ENCODE assay signal across 1 cellular context in genomic region chr2:231961349-231962166, GRCh38.
A peak's percentile ranks its signal among the peaks of the same experiment; 100 is the strongest.
TF ChIP-seq lines count a peak whose summit lies in the region.

A gene with protein sequence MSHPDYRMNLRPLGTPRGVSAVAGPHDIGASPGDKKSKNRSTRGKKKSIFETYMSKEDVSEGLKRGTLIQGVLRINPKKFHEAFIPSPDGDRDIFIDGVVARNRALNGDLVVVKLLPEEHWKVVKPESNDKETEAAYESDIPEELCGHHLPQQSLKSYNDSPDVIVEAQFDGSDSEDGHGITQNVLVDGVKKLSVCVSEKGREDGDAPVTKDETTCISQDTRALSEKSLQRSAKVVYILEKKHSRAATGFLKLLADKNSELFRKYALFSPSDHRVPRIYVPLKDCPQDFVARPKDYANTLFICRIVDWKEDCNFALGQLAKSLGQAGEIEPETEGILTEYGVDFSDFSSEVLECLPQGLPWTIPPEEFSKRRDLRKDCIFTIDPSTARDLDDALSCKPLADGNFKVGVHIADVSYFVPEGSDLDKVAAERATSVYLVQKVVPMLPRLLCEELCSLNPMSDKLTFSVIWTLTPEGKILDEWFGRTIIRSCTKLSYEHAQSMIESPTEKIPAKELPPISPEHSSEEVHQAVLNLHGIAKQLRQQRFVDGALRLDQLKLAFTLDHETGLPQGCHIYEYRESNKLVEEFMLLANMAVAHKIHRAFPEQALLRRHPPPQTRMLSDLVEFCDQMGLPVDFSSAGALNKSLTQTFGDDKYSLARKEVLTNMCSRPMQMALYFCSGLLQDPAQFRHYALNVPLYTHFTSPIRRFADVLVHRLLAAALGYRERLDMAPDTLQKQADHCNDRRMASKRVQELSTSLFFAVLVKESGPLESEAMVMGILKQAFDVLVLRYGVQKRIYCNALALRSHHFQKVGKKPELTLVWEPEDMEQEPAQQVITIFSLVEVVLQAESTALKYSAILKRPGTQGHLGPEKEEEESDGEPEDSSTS (plus strand): TSS chr2:231961713. CDS start chr2:232014928, 53,215 bp downstream.

TF ChIP-seq in K562, 482 proteins besides CTCF, POLR2A, EP300 and RAD21 (continued from another document and continues in another):
- TF ChIP-seq, protein P1, sequence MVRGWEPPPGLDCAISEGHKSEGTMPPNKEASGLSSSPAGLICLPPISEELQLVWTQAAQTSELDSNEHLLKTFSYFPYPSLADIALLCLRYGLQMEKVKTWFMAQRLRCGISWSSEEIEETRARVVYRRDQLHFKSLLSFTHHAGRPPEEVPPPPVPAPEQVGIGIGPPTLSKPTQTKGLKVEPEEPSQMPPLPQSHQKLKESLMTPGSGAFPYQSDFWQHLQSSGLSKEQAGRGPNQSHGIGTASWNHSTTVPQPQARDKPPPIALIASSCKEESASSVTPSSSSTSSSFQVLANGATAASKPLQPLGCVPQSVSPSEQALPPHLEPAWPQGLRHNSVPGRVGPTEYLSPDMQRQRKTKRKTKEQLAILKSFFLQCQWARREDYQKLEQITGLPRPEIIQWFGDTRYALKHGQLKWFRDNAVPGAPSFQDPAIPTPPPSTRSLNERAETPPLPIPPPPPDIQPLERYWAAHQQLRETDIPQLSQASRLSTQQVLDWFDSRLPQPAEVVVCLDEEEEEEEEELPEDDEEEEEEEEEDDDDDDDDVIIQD (CRISPR knock-in tag; IDR thresholded peaks at IDR 0.05): no peak
- TF ChIP-seq, protein P2, sequence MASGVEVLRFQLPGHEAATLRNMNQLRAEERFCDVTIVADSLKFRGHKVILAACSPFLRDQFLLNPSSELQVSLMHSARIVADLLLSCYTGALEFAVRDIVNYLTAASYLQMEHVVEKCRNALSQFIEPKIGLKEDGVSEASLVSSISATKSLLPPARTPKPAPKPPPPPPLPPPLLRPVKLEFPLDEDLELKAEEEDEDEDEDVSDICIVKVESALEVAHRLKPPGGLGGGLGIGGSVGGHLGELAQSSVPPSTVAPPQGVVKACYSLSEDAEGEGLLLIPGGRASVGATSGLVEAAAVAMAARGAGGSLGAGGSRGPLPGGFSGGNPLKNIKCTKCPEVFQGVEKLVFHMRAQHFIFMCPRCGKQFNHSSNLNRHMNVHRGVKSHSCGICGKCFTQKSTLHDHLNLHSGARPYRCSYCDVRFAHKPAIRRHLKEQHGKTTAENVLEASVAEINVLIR (CRISPR knock-in tag; IDR thresholded peaks at IDR 0.05): 0 out of 2 replicates have a peak, but pooled peaks have one; percentile 29
- TF ChIP-seq ZNF408 (CRISPR knock-in tag; IDR thresholded peaks at IDR 0.05; ENCODE audit: low read depth): no peak
- no peak for TF ChIP-seq KLF10 (CRISPR knock-in tag; IDR thresholded peaks at IDR 0.05)
- no peak for TF ChIP-seq MAFF (IDR thresholded peaks at IDR 0.05; ENCODE audit: low read length)
- peak; percentile 59; the same call in 1 of the 2 replicates for TF ChIP-seq MTA1 (IDR thresholded peaks at IDR 0.05; ENCODE audit: borderline replicate concordance)
- TF ChIP-seq ZNF316 (IDR thresholded peaks at IDR 0.05): no peak
- TF ChIP-seq ATF7 (IDR thresholded peaks at IDR 0.05): peak; percentile 56
- TF ChIP-seq KHSRP (IDR thresholded peaks at IDR 0.05): no peak
- TF ChIP-seq RBFOX2 (IDR thresholded peaks at IDR 0.05; ENCODE audit: low read depth, low read length): peak; percentile 89
- TF ChIP-seq RUNX1 (IDR thresholded peaks at IDR 0.05; ENCODE audit: low read depth): no peak
- peak; percentile 75; the same call in 1 of the 2 replicates for TF ChIP-seq ZBTB7A (IDR thresholded peaks at IDR 0.05; ENCODE audit: borderline replicate concordance, control insufficient read depth, low read depth, low read length)
- 0 out of 2 replicates have a peak, but pooled peaks have one; percentile 26 for TF ChIP-seq ATF1 (CRISPR knock-in tag; IDR thresholded peaks at IDR 0.05)
- peak; percentile 85 for TF ChIP-seq ATF1 (tag; IDR thresholded peaks at IDR 0.05)
- TF ChIP-seq PYGO2 (tag; IDR thresholded peaks at IDR 0.05): no peak
- TF ChIP-seq POLR3A (IDR thresholded peaks at IDR 0.05; ENCODE audit: borderline replicate concordance, extremely low read depth, insufficient read depth, insufficient read length): no peak
- TF ChIP-seq PML (IDR thresholded peaks at IDR 0.05; ENCODE audit: low read length): peak; percentile 19; the same call in 1 of the 2 replicates
- TF ChIP-seq, protein P3, sequence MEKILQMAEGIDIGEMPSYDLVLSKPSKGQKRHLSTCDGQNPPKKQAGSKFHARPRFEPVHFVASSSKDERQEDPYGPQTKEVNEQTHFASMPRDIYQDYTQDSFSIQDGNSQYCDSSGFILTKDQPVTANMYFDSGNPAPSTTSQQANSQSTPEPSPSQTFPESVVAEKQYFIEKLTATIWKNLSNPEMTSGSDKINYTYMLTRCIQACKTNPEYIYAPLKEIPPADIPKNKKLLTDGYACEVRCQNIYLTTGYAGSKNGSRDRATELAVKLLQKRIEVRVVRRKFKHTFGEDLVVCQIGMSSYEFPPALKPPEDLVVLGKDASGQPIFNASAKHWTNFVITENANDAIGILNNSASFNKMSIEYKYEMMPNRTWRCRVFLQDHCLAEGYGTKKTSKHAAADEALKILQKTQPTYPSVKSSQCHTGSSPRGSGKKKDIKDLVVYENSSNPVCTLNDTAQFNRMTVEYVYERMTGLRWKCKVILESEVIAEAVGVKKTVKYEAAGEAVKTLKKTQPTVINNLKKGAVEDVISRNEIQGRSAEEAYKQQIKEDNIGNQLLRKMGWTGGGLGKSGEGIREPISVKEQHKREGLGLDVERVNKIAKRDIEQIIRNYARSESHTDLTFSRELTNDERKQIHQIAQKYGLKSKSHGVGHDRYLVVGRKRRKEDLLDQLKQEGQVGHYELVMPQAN (IDR thresholded peaks at IDR 0.05; ENCODE audit: borderline replicate concordance): peak; percentile 79; the same call in 1 of the 2 replicates
- no peak for TF ChIP-seq ZNF146 (CRISPR knock-in tag; IDR thresholded peaks at IDR 0.05; ENCODE audit: unreplicated experiment)
- TF ChIP-seq SRSF1 (IDR thresholded peaks at IDR 0.05; ENCODE audit: low read depth, low read length): no peak
- TF ChIP-seq CTBP1 (IDR thresholded peaks at IDR 0.05; ENCODE audit: borderline replicate concordance): peak; percentile 34; the same call in 1 of the 2 replicates
- TF ChIP-seq HNRNPL (IDR thresholded peaks at IDR 0.05; ENCODE audit: low read depth, low read length): no peak
- TF ChIP-seq CREB1 (IDR thresholded peaks at IDR 0.05): peak; percentile 78
- TF ChIP-seq CREB1 (CRISPR knock-in tag; IDR thresholded peaks at IDR 0.05): peak; percentile 75
- TF ChIP-seq ELF4 (CRISPR knock-in tag; IDR thresholded peaks at IDR 0.05): no peak
- TF ChIP-seq GABPA (tag; conservative IDR thresholded peaks at IDR 0.05; ENCODE audit: low read depth): peak; percentile 95
- TF ChIP-seq, protein P4, sequence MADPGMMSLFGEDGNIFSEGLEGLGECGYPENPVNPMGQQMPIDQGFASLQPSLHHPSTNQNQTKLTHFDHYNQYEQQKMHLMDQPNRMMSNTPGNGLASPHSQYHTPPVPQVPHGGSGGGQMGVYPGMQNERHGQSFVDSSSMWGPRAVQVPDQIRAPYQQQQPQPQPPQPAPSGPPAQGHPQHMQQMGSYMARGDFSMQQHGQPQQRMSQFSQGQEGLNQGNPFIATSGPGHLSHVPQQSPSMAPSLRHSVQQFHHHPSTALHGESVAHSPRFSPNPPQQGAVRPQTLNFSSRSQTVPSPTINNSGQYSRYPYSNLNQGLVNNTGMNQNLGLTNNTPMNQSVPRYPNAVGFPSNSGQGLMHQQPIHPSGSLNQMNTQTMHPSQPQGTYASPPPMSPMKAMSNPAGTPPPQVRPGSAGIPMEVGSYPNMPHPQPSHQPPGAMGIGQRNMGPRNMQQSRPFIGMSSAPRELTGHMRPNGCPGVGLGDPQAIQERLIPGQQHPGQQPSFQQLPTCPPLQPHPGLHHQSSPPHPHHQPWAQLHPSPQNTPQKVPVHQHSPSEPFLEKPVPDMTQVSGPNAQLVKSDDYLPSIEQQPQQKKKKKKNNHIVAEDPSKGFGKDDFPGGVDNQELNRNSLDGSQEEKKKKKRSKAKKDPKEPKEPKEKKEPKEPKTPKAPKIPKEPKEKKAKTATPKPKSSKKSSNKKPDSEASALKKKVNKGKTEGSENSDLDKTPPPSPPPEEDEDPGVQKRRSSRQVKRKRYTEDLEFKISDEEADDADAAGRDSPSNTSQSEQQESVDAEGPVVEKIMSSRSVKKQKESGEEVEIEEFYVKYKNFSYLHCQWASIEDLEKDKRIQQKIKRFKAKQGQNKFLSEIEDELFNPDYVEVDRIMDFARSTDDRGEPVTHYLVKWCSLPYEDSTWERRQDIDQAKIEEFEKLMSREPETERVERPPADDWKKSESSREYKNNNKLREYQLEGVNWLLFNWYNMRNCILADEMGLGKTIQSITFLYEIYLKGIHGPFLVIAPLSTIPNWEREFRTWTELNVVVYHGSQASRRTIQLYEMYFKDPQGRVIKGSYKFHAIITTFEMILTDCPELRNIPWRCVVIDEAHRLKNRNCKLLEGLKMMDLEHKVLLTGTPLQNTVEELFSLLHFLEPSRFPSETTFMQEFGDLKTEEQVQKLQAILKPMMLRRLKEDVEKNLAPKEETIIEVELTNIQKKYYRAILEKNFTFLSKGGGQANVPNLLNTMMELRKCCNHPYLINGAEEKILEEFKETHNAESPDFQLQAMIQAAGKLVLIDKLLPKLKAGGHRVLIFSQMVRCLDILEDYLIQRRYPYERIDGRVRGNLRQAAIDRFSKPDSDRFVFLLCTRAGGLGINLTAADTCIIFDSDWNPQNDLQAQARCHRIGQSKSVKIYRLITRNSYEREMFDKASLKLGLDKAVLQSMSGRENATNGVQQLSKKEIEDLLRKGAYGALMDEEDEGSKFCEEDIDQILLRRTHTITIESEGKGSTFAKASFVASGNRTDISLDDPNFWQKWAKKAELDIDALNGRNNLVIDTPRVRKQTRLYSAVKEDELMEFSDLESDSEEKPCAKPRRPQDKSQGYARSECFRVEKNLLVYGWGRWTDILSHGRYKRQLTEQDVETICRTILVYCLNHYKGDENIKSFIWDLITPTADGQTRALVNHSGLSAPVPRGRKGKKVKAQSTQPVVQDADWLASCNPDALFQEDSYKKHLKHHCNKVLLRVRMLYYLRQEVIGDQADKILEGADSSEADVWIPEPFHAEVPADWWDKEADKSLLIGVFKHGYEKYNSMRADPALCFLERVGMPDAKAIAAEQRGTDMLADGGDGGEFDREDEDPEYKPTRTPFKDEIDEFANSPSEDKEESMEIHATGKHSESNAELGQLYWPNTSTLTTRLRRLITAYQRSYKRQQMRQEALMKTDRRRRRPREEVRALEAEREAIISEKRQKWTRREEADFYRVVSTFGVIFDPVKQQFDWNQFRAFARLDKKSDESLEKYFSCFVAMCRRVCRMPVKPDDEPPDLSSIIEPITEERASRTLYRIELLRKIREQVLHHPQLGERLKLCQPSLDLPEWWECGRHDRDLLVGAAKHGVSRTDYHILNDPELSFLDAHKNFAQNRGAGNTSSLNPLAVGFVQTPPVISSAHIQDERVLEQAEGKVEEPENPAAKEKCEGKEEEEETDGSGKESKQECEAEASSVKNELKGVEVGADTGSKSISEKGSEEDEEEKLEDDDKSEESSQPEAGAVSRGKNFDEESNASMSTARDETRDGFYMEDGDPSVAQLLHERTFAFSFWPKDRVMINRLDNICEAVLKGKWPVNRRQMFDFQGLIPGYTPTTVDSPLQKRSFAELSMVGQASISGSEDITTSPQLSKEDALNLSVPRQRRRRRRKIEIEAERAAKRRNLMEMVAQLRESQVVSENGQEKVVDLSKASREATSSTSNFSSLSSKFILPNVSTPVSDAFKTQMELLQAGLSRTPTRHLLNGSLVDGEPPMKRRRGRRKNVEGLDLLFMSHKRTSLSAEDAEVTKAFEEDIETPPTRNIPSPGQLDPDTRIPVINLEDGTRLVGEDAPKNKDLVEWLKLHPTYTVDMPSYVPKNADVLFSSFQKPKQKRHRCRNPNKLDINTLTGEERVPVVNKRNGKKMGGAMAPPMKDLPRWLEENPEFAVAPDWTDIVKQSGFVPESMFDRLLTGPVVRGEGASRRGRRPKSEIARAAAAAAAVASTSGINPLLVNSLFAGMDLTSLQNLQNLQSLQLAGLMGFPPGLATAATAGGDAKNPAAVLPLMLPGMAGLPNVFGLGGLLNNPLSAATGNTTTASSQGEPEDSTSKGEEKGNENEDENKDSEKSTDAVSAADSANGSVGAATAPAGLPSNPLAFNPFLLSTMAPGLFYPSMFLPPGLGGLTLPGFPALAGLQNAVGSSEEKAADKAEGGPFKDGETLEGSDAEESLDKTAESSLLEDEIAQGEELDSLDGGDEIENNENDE (IDR thresholded peaks at IDR 0.05; ENCODE audit: low read depth, low read length): no peak
- TF ChIP-seq JUND (IDR thresholded peaks at IDR 0.05; ENCODE audit: borderline replicate concordance, low read depth, low read length): no peak
- no peak for TF ChIP-seq JUND (tag; IDR thresholded peaks at IDR 0.05; ENCODE audit: borderline replicate concordance, low read depth, low read length)
- TF ChIP-seq RNF2 (IDR thresholded peaks at IDR 0.05): 0 out of 2 replicates have a peak, but pooled peaks have one; percentile 27
- no peak for TF ChIP-seq WHSC1 (IDR thresholded peaks at IDR 0.05; ENCODE audit: low read length)
- TF ChIP-seq RB1 (IDR thresholded peaks at IDR 0.05; ENCODE audit: low read depth): peak; percentile 71; the same call in 1 of the 2 replicates
- TF ChIP-seq RBM14 (IDR thresholded peaks at IDR 0.05; ENCODE audit: borderline replicate concordance, insufficient read depth, low read depth, low read length): no peak
- TF ChIP-seq EP400 (IDR thresholded peaks at IDR 0.05): peak; percentile 81; the same call in 1 of the 2 replicates
- TF ChIP-seq SRSF3 (IDR thresholded peaks at IDR 0.05; ENCODE audit: insufficient read depth, low read length): no peak
- TF ChIP-seq RBM39 (optimal IDR thresholded peaks at IDR 0.05; ENCODE audit: low read depth, low read length): no peak
- TF ChIP-seq POLR2AphosphoS2 (IDR thresholded peaks at IDR 0.05; ENCODE audit: low read length): no peak
- TF ChIP-seq, protein P5, sequence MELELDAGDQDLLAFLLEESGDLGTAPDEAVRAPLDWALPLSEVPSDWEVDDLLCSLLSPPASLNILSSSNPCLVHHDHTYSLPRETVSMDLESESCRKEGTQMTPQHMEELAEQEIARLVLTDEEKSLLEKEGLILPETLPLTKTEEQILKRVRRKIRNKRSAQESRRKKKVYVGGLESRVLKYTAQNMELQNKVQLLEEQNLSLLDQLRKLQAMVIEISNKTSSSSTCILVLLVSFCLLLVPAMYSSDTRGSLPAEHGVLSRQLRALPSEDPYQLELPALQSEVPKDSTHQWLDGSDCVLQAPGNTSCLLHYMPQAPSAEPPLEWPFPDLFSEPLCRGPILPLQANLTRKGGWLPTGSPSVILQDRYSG (tag; conservative IDR thresholded peaks at IDR 0.05; ENCODE audit: low read depth): no peak
- TF ChIP-seq DNMT1 (IDR thresholded peaks at IDR 0.05): no peak
- no peak for TF ChIP-seq FOS (IDR thresholded peaks at IDR 0.05; ENCODE audit: extremely low read depth, insufficient read length)
- TF ChIP-seq ZBTB17 (CRISPR knock-in tag; IDR thresholded peaks at IDR 0.05): no peak
- no peak for TF ChIP-seq CHD4 (IDR thresholded peaks at IDR 0.05; ENCODE audit: insufficient read depth, insufficient replicate concordance, low read depth, low read length, poor library complexity, severe bottlenecking)
- TF ChIP-seq CBX1 (IDR thresholded peaks at IDR 0.05; ENCODE audit: low read depth): peak; percentile 66
- no peak for TF ChIP-seq RBM34 (IDR thresholded peaks at IDR 0.05; ENCODE audit: borderline replicate concordance, insufficient read depth, low read length)
- no peak for TF ChIP-seq HNRNPUL1 (IDR thresholded peaks at IDR 0.05; ENCODE audit: low read length)
- TF ChIP-seq CREM (IDR thresholded peaks at IDR 0.05; ENCODE audit: low read depth): peak; percentile 91
